In genomic region chr1:52697795-52698674, GRCh38 we compare ENCODE assay signal across 8 cellular contexts. TPM values are rescaled to one million over a fixed set of nuclear protein-coding genes. Genes with fewer than 3 reads are reported as not detected.
A peak's percentile ranks its signal among the peaks of the same experiment; 100 is the strongest.
DNase-seq lines count a peak whose midpoint lies in the region; ATAC-seq, FAIRE-seq and TF ChIP-seq lines count a peak whose summit lies in the region.

Gene COA7 (minus strand): TSS chr1:52698347. CDS start chr1:52698326, 21 bp downstream.

- H3K4me3 ChIP-seq in right atrium auricular region (peak within 1 kb of the TSS; percentile 66 to 79), prostate gland (peak within 1 kb of the TSS; percentile 55 to 57)

- no peak for TF ChIP-seq POLR2A in prostate gland (IDR thresholded peaks at IDR 0.05)

- H3K4me1 ChIP-seq in right atrium auricular region (peaks cover 0 to 17% of the 10 kb centered on the region in 2 donors), prostate gland (replicated peaks) (no peaks in the 10 kb centered on the region)

- DNase-seq in GDM1 (lab: John Stamatoyannopoulos, UW) (peak; percentile 77), NCI-H146 (lab: John Stamatoyannopoulos, UW) (peak; percentile 89), T-helper 2 cell (peak; percentile 46 to 70 (median 53)), anterior cingulate cortex (lab: John Stamatoyannopoulos, UW) (peak in 57 of 58 donors; percentile 49 to 96 (median 84)), right atrium auricular region (ENCODE audit: low spot score) (peak; percentile 86), prostate gland (ENCODE audit: low spot score) (peak; percentile 85), urothelium cell line (ENCODE audit: low spot score) (peak; percentile 91)

- H3K27me3 ChIP-seq in right atrium auricular region (no peaks in the 10 kb centered on the region), prostate gland (replicated peaks; ENCODE audit: insufficient read depth) (no peaks in the 10 kb centered on the region)

- intact Hi-C loops in prostate gland (cut with DNase I) = no loop called here

- H3K27ac ChIP-seq in right atrium auricular region = peak within 1 kb of the TSS; percentile 87 to 88
- peak within 1 kb of the TSS; percentile 44 to 65 for H3K27ac ChIP-seq in prostate gland

- TF ChIP-seq CTCF in right atrium auricular region (IDR thresholded peaks at IDR 0.05) (peak in 1 of 2 donors; percentile 22), prostate gland (IDR thresholded peaks at IDR 0.05) (peak in 1 of 4 experiments; percentile 8)

- 2% methylated on average over 68 of the region's 68 CpGs for WGBS in prostate gland

- H3K36me3 ChIP-seq in right atrium auricular region = peaks cover 2% of the 10 kb centered on the region
- H3K36me3 ChIP-seq in prostate gland = no peaks in the 10 kb centered on the region

- H3K9me3 ChIP-seq in right atrium auricular region = no peaks in the 10 kb centered on the region
- no peaks in the 10 kb centered on the region for H3K9me3 ChIP-seq in prostate gland

- no peak for FAIRE-seq in urothelium cell line (lab: Jason Lieb, UNC)

- peak; percentile 34 for ATAC-seq in HG02571 (IDR thresholded peaks at IDR 0.05; ENCODE audit: unreplicated experiment)

RNA-seq across cellular contexts. Expression of gene COA7, which starts in this region (rescaled TPM):
- total RNA-seq in right atrium auricular region (10 to 100 TPM in 1 of 2 donors, 1 to 10 TPM in 1; 8.7 to 10.6 TPM), prostate gland (1 to 10 TPM; 4.4 to 9.1 TPM)

Comparison
In these comparisons a context has a peak if more than half of its experiments do, and no peak if none do; other contexts are left out.
1. Peak in every context shown above with its lines: DNase-seq, ATAC-seq, H3K4me3 ChIP-seq and H3K27ac ChIP-seq.